In genomic region chr4:99722662-99723061, GRCh38 we compare ENCODE assay signal across 13 cellular contexts.
DNase-seq lines count a peak whose midpoint lies in the region; ATAC-seq and TF ChIP-seq lines count a peak whose summit lies in the region.
"Had no signal": no experiment of that assay in that cellular context is flagged by ENCODE, and none has a peak within 500 bp of the region (broad histone marks: within the 10 kb centered on the region; RNA-seq: fewer than 3 reads in every experiment).

No MANE protein-coding gene starts in this region.

- peak overlapping the region; percentile 9 for H3K27ac Mint-ChIP-seq in nephron progenitor cell
- H3K27ac Mint-ChIP-seq: stimulated activated naive B cell treated with anti-CD40 and anti-IgM and Interleukin-4, amounts not matched to agents 10 μg/mL and 1 μg/mL and 100 μg/mL, for 72 hours had no signal

- no peak overlapping the region for H3K4me3 Mint-ChIP-seq in nephron progenitor cell
- H3K4me3 Mint-ChIP-seq: stimulated activated naive B cell treated with anti-CD40 and anti-IgM and Interleukin-4, amounts not matched to agents 10 μg/mL and 1 μg/mL and 100 μg/mL, for 72 hours had no signal

- peak overlapping the region; percentile 57 for H3K27ac ChIP-seq in C4-2B
- H3K27ac ChIP-seq in left ventricle myocardium inferior (replicated peaks): peak overlapping the region; percentile 89

- peaks cover 3% of the 10 kb centered on the region for H3K9me3 ChIP-seq in left ventricle myocardium inferior (replicated peaks)

- H3K36me3 Mint-ChIP-seq in nephron progenitor cell (ENCODE audit: low read depth): no peaks in the 10 kb centered on the region
- H3K36me3 Mint-ChIP-seq: stimulated activated naive B cell treated with anti-CD40 and anti-IgM and Interleukin-4, amounts not matched to agents 10 μg/mL and 1 μg/mL and 100 μg/mL, for 72 hours had no signal

- peaks cover 34% of the 10 kb centered on the region for H3K4me1 ChIP-seq in left ventricle myocardium inferior

- H3K36me3 ChIP-seq in left ventricle myocardium inferior: no peaks in the 10 kb centered on the region

- H3K27me3 Mint-ChIP-seq in nephron progenitor cell (ENCODE audit: low read depth, poor library complexity): no peaks in the 10 kb centered on the region

- no peak overlapping the region for H3K4me3 ChIP-seq in left ventricle myocardium inferior

- H3K27me3 ChIP-seq in left ventricle myocardium inferior (ENCODE audit: low read depth): no peaks in the 10 kb centered on the region

- peaks cover 19% of the 10 kb centered on the region for H3K9me3 Mint-ChIP-seq in nephron progenitor cell
- H3K9me3 Mint-ChIP-seq: stimulated activated naive B cell treated with anti-CD40 and anti-IgM and Interleukin-4, amounts not matched to agents 10 μg/mL and 1 μg/mL and 100 μg/mL, for 72 hours had no signal

- no peak for ATAC-seq in GM19397 (IDR thresholded peaks at IDR 0.05; ENCODE audit: unreplicated experiment)
- ATAC-seq: sciatic nerve; stimulated activated naive B cell treated with anti-CD40 and anti-IgM and Interleukin-4, amounts not matched to agents 10 μg/mL and 1 μg/mL and 100 μg/mL, for 72 hours had no signal

- peaks cover 40% of the 10 kb centered on the region for H3K4me1 Mint-ChIP-seq in nephron progenitor cell
- H3K4me1 Mint-ChIP-seq: stimulated activated naive B cell treated with anti-CD40 and anti-IgM and Interleukin-4, amounts not matched to agents 10 μg/mL and 1 μg/mL and 100 μg/mL, for 72 hours had no signal

- intact Hi-C loops in left ventricle myocardium inferior (cut with micrococcal nuclease): no loop called here

- no peak for TF ChIP-seq CTCF in C4-2B (conservative IDR thresholded peaks at IDR 0.05)
- no peak for TF ChIP-seq CTCF in left ventricle myocardium inferior (IDR thresholded peaks at IDR 0.05; ENCODE audit: borderline replicate concordance)
- TF ChIP-seq CTCF in nephron progenitor cell (IDR thresholded peaks at IDR 0.05): no peak

- DNase-seq in SHP77 (lab: John Stamatoyannopoulos, UW) (peak; percentile 43 to 64), left ventricle myocardium inferior (no peak), nephron progenitor cell (no peak), NCI-H2227 treated with DMSO at 0.1 percent for 48 hours (lab: John Stamatoyannopoulos, UW) (no peak), middle frontal gyrus (ENCODE audit: extremely low spot score, low spot score) (no peak)
- DNase-seq in stimulated activated CD4-positive, alpha-beta T cell treated with anti-CD3 and anti-CD28 coated beads, Interleukin-2, amount 100 ng/mL, for 24 hours: no peak
- DNase-seq: ACHN; activated naive CD4-positive, alpha-beta T cell treated with anti-CD3 and anti-CD28 coated beads, Interleukin-2, amount 50 U/mL, for 16 hours; islet precursor cell; stimulated activated naive B cell treated with anti-CD40 and anti-IgM and Interleukin-4, amounts not matched to agents 10 μg/mL and 1 μg/mL and 100 μg/mL, for 72 hours had no signal

Comparison
In these comparisons a context has a peak if more than half of its experiments do, and no peak if none do; other contexts are left out.
1. DNase-seq: peak in SHP77 (2 of 2); none in left ventricle myocardium inferior (single experiment), nephron progenitor cell (single experiment), NCI-H2227 treated with DMSO at 0.1 percent for 48 hours (single experiment), stimulated activated CD4-positive, alpha-beta T cell treated with anti-CD3 and anti-CD28 coated beads, Interleukin-2, amount 100 ng/mL, for 24 hours (0 of 2) and middle frontal gyrus (single experiment).